ENCODE assay signal across 8 cellular contexts in the genomic region with DNA sequence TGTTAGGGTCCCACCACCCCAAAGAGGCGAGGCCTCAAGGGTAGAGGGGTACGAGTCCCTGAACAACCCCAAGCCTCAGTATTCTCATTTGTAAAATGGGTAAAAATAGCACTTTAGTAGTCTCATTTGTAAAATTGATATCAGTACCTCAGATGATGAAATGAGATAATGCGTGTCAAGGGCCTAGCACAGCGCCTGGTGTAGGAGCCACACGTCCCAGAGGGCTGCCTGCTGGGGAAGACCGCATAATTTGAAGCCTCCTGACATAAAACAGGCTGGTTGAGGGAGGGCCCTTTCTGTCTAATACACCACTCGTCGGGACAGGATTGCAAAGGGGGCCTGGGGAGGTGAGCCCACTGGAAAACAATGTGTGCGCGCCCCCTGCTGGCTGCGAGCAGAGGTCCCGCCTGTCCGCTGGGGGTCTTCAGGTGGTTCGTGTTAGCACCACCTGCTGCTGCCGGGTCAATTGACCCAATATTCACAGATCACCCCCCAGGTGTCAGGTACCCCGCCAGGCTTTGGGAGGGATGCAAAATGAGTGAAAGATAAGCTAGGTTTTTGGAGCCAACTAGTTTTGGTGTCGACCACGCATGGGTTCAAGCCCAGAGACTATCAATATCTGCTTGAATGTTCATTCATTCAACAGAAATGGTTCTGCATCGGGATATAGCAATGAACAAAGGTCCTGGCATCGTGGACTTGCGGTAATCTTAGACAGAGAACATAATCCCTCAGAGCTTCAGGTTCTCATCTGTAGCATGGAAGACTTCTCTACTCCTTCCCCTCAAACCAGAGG. TPM values are rescaled to one million over a fixed set of nuclear protein-coding genes. Genes with fewer than 3 reads are reported as not detected.
DNase-seq lines count a peak whose midpoint lies in the region; ATAC-seq and TF ChIP-seq lines count a peak whose summit lies in the region.

No MANE protein-coding gene starts in this region.

- peak overlapping the region; percentile 31 for H3K27ac Mint-ChIP-seq in activated CD4-positive, alpha-beta T cell treated with anti-CD3 and anti-CD28 coated beads, Interleukin-2, amount 10 ng/mL, durations not matched to agents 7 days and 5 days
- peak overlapping the region; percentile 31 for H3K27ac Mint-ChIP-seq in memory B cell

- no peaks in the 10 kb centered on the region for H3K9me3 Mint-ChIP-seq in activated CD4-positive, alpha-beta T cell treated with anti-CD3 and anti-CD28 coated beads, Interleukin-2, amount 10 ng/mL, durations not matched to agents 7 days and 5 days
- H3K9me3 Mint-ChIP-seq in memory B cell, result no peaks in the 10 kb centered on the region

- peak; percentile 68 for TF ChIP-seq CTCF in coronary artery (IDR thresholded peaks at IDR 0.05)

- peaks cover 2% of the 10 kb centered on the region for H3K36me3 Mint-ChIP-seq in activated CD4-positive, alpha-beta T cell treated with anti-CD3 and anti-CD28 coated beads, Interleukin-2, amount 10 ng/mL, durations not matched to agents 7 days and 5 days (ENCODE audit: low read depth)
- no peaks in the 10 kb centered on the region for H3K36me3 Mint-ChIP-seq in memory B cell

- H3K4me3 Mint-ChIP-seq in activated CD4-positive, alpha-beta T cell treated with anti-CD3 and anti-CD28 coated beads, Interleukin-2, amount 10 ng/mL, durations not matched to agents 7 days and 5 days, result no peak overlapping the region
- no peak overlapping the region for H3K4me3 Mint-ChIP-seq in memory B cell

- DNase-seq in NCI-H748 (lab: John Stamatoyannopoulos, UW; ENCODE audit: unreplicated experiment) (peak; percentile 71), NCI-H748 treated with DMSO at 0.1 percent for 48 hours (lab: John Stamatoyannopoulos, UW) (no peak), NAMALWA (ENCODE audit: low spot score) (peak; percentile 84), coronary artery (ENCODE audit: low spot score) (no peak), memory B cell (ENCODE audit: low spot score in 2 of 2) (peak; percentile 75 to 76), NCI-H2196 treated with DMSO at 0.1 percent for 48 hours (lab: John Stamatoyannopoulos, UW; ENCODE audit: unreplicated experiment) (no peak)
- peak; percentile 79 for DNase-seq in activated CD4-positive, alpha-beta T cell treated with anti-CD3 and anti-CD28 coated beads, Interleukin-2, amount 10 ng/mL, durations not matched to agents 7 days and 5 days
- peak; percentile 62 to 72 for DNase-seq in stimulated activated CD8-positive, alpha-beta memory T cell treated with anti-CD3 and anti-CD28 coated beads, Interleukin-2, amount 100 ng/mL, for 1 hour (ENCODE audit: low read depth in 2 of 2)

- H3K4me1 Mint-ChIP-seq in activated CD4-positive, alpha-beta T cell treated with anti-CD3 and anti-CD28 coated beads, Interleukin-2, amount 10 ng/mL, durations not matched to agents 7 days and 5 days, result peaks cover 26% of the 10 kb centered on the region
- peaks cover 6% of the 10 kb centered on the region for H3K4me1 Mint-ChIP-seq in memory B cell

- H3K4me3 ChIP-seq in coronary artery, result no peak overlapping the region

- H3K27me3 Mint-ChIP-seq in activated CD4-positive, alpha-beta T cell treated with anti-CD3 and anti-CD28 coated beads, Interleukin-2, amount 10 ng/mL, durations not matched to agents 7 days and 5 days, result no peaks in the 10 kb centered on the region
- H3K27me3 Mint-ChIP-seq in memory B cell, result no peaks in the 10 kb centered on the region

- POLR2A ChIA-PET in activated CD4-positive, alpha-beta T cell treated with anti-CD3 and anti-CD28 coated beads, Interleukin-2, amount 10 ng/mL, durations not matched to agents 7 days and 5 days (lab: Charles Lee), result interaction anchor here (0.5 kb wide), 1 partner anchor 639 kb away, joined by 3 read pairs; no protein-coding TSS in a partner anchor

- H3K27ac ChIP-seq in coronary artery, result peak overlapping the region; percentile 68 to 85

- peak; percentile 95 for ATAC-seq in memory B cell (ENCODE audit: low read depth)

- CTCF ChIA-PET in activated CD4-positive, alpha-beta T cell treated with anti-CD3 and anti-CD28 coated beads, Interleukin-2, amount 10 ng/mL, durations not matched to agents 7 days and 5 days (lab: Charles Lee), result interaction anchor here (0.6 to 4.2 kb wide), 19 partner anchors 10 to 177 kb away, joined by 3 to 40 read pairs (median 4); no protein-coding TSS in a partner anchor

RNA-seq across cellular contexts. Expression of a gene that starts 24.7 kb away (rescaled TPM):
- 10 to 100 TPM; 26.0 to 29.9 TPM for total RNA-seq in activated CD4-positive, alpha-beta T cell treated with anti-CD3 and anti-CD28 coated beads, Interleukin-2, amount 10 ng/mL, durations not matched to agents 7 days and 5 days

RNA-seq across cellular contexts. Expression of a gene that starts 44.8 kb away (rescaled TPM):
- total RNA-seq in activated CD4-positive, alpha-beta T cell treated with anti-CD3 and anti-CD28 coated beads, Interleukin-2, amount 10 ng/mL, durations not matched to agents 7 days and 5 days, result 10 to 100 TPM; 14.4 to 15.1 TPM

Comparison
In these comparisons a context has a peak if more than half of its experiments do, and no peak if none do; other contexts are left out.
1. DNase-seq: peak in NCI-H748 (single experiment), NAMALWA (single experiment), activated CD4-positive, alpha-beta T cell treated with anti-CD3 and anti-CD28 coated beads, Interleukin-2, amount 10 ng/mL, durations not matched to agents 7 days and 5 days (single experiment), memory B cell (2 of 2) and stimulated activated CD8-positive, alpha-beta memory T cell treated with anti-CD3 and anti-CD28 coated beads, Interleukin-2, amount 100 ng/mL, for 1 hour (2 of 2); none in NCI-H748 treated with DMSO at 0.1 percent for 48 hours (single experiment), coronary artery (single experiment) and NCI-H2196 treated with DMSO at 0.1 percent for 48 hours (single experiment).